24 cellular contexts compared by ENCODE assay signal in genomic region chr15:45021331-45021730, GRCh38. TPM values are rescaled to one million over a fixed set of nuclear protein-coding genes. Genes with fewer than 3 reads are reported as not detected.
DNase-seq lines count a peak whose midpoint lies in the region; ATAC-seq, FAIRE-seq and TF ChIP-seq lines count a peak whose summit lies in the region.
"Had no signal": no experiment of that assay in that cellular context is flagged by ENCODE, and none has a peak within 500 bp of the region (broad histone marks: within the 10 kb centered on the region; RNA-seq: fewer than 3 reads in every experiment).

No MANE protein-coding gene starts in this region.

- no peaks in the 10 kb centered on the region for H3K9me3 ChIP-seq in small intestine (ENCODE audit: control insufficient read depth, low read depth)
- H3K9me3 ChIP-seq: gastrocnemius medialis, tibial nerve had no signal

- H3K27me3 ChIP-seq in small intestine (ENCODE audit: control insufficient read depth in 2 of 2, insufficient read depth in 2 of 2, low read length in 2 of 2) = no peaks in the 10 kb centered on the region
- H3K27me3 ChIP-seq: gastrocnemius medialis, tibial nerve had no signal

- TF ChIP-seq CTCF in foreskin fibroblast (IDR thresholded peaks at IDR 0.05; ENCODE audit: low read depth, low read length) = no peak

- peaks cover 2% of the 10 kb centered on the region for H3K36me3 Mint-ChIP-seq in activated CD4-positive, alpha-beta T cell treated with anti-CD3 and anti-CD28 coated beads, Interleukin-2, amount 10 ng/mL, durations not matched to agents 24 days and 14 days (ENCODE audit: low read depth)
- peaks cover 7% of the 10 kb centered on the region for H3K36me3 Mint-ChIP-seq in activated CD4-positive, alpha-beta T cell treated with anti-CD3 and anti-CD28 coated beads for 36 hours (ENCODE audit: low read depth)
- no peaks in the 10 kb centered on the region for H3K36me3 Mint-ChIP-seq in activated T-helper 17 cell treated with anti-CD3 and anti-CD28 coated beads, Interleukin-2, amount 50 U/mL, for 72 hours (ENCODE audit: low read depth)
- H3K36me3 Mint-ChIP-seq: activated naive CD4-positive, alpha-beta T cell treated with anti-CD3 and anti-CD28 coated beads, Interleukin-2, amount 50 U/mL, for 24 hours had no signal

- no peaks in the 10 kb centered on the region for H3K36me3 ChIP-seq in small intestine (ENCODE audit: control insufficient read depth in 2 of 2, insufficient read depth in 2 of 2, low read length in 2 of 2)
- H3K36me3 ChIP-seq: gastrocnemius medialis, tibial nerve had no signal

- FAIRE-seq in small intestine (lab: Jason Lieb, UNC) = no peak
- FAIRE-seq: G401.6, GM12892, HTR-8/SVneo had no signal

- H3K27ac ChIP-seq in small intestine (ENCODE audit: low read depth in 1 of 2, low read length in 1 of 2) = peak overlapping the region in 1 of 2 donors; percentile 3
- H3K27ac ChIP-seq: gastrocnemius medialis, tibial nerve had no signal

- H3K4me1 Mint-ChIP-seq in activated CD4-positive, alpha-beta T cell treated with anti-CD3 and anti-CD28 coated beads, Interleukin-2, amount 10 ng/mL, durations not matched to agents 24 days and 14 days = peaks cover 21% of the 10 kb centered on the region
- H3K4me1 Mint-ChIP-seq in activated CD4-positive, alpha-beta T cell treated with anti-CD3 and anti-CD28 coated beads for 36 hours = peaks cover 23% of the 10 kb centered on the region
- H3K4me1 Mint-ChIP-seq in activated T-helper 17 cell treated with anti-CD3 and anti-CD28 coated beads, Interleukin-2, amount 50 U/mL, for 72 hours = peaks cover 5% of the 10 kb centered on the region

- no peak overlapping the region for H3K4me3 ChIP-seq in foreskin fibroblast (ENCODE audit: low read depth in 1 of 2, low read length in 2 of 2)
- H3K4me3 ChIP-seq in small intestine (ENCODE audit: low read depth in 1 of 2, low read length in 2 of 2) = no peak overlapping the region
- H3K4me3 ChIP-seq: gastrocnemius medialis, tibial nerve had no signal

- H3K4me3 Mint-ChIP-seq in activated CD4-positive, alpha-beta T cell treated with anti-CD3 and anti-CD28 coated beads, Interleukin-2, amount 10 ng/mL, durations not matched to agents 24 days and 14 days = peak overlapping the region; percentile 35
- no peak overlapping the region for H3K4me3 Mint-ChIP-seq in activated CD4-positive, alpha-beta T cell treated with anti-CD3 and anti-CD28 coated beads for 36 hours
- H3K4me3 Mint-ChIP-seq in activated T-helper 17 cell treated with anti-CD3 and anti-CD28 coated beads, Interleukin-2, amount 50 U/mL, for 72 hours = peak overlapping the region; percentile 82
- H3K4me3 Mint-ChIP-seq: activated naive CD4-positive, alpha-beta T cell treated with anti-CD3 and anti-CD28 coated beads, Interleukin-2, amount 50 U/mL, for 24 hours had no signal

- no peak for DNase-seq in activated CD4-positive, alpha-beta T cell treated with anti-CD3 and anti-CD28 coated beads, Interleukin-2, amount 10 ng/mL, durations not matched to agents 24 days and 14 days
- no peak for DNase-seq in activated CD4-positive, alpha-beta T cell treated with anti-CD3 and anti-CD28 coated beads for 36 hours
- DNase-seq in foreskin fibroblast (peak; percentile 7 to 31), small intestine (peak; percentile 42), glomerular visceral epithelial cell (ENCODE audit: extremely low spot score) (no peak), ACHN (no peak), iPS-NIHi11 (ENCODE audit: low spot score) (no peak)
- DNase-seq: 8988T; caudate nucleus; effector memory CD4-positive, alpha-beta T cell; gastrocnemius medialis; H7; NCI-H1694 treated with DMSO at 0.1 percent for 48 hours; NCI-H524 treated with DMSO at 0.1 percent for 48 hours; PC-3; stimulated activated CD4-positive, alpha-beta T cell treated with anti-CD3 and anti-CD28 coated beads, Interleukin-4, amount 100 ng/mL, for 24 hours; SW 1271 had no signal

- no peak for ATAC-seq in activated CD4-positive, alpha-beta T cell treated with anti-CD3 and anti-CD28 coated beads for 36 hours
- no peak for ATAC-seq in activated T-helper 17 cell treated with anti-CD3 and anti-CD28 coated beads, Interleukin-2, amount 50 U/mL, for 72 hours (replicated peaks)
- ATAC-seq: gastrocnemius medialis, PC-3, sciatic nerve had no signal

- H3K27ac Mint-ChIP-seq in activated CD4-positive, alpha-beta T cell treated with anti-CD3 and anti-CD28 coated beads, Interleukin-2, amount 10 ng/mL, durations not matched to agents 24 days and 14 days = no peak overlapping the region
- no peak overlapping the region for H3K27ac Mint-ChIP-seq in activated CD4-positive, alpha-beta T cell treated with anti-CD3 and anti-CD28 coated beads for 36 hours
- H3K27ac Mint-ChIP-seq in activated T-helper 17 cell treated with anti-CD3 and anti-CD28 coated beads, Interleukin-2, amount 50 U/mL, for 72 hours = no peak overlapping the region
- H3K27ac Mint-ChIP-seq: activated naive CD4-positive, alpha-beta T cell treated with anti-CD3 and anti-CD28 coated beads, Interleukin-2, amount 50 U/mL, for 24 hours had no signal

- H3K4me1 ChIP-seq in small intestine (ENCODE audit: control insufficient read depth in 2 of 2, insufficient read depth in 1 of 2, low read depth in 1 of 2, low read length in 1 of 2) = peaks cover 0 to 4% of the 10 kb centered on the region in 2 donors
- H3K4me1 ChIP-seq: gastrocnemius medialis had no signal

- in situ Hi-C loops in ACHN (cut with HindIII; ENCODE audit: low pct_ligation_motif_present, low pct_unique_long_range_greater_than_20kb, low sequenced_read_pairs) = no loop called here

- H3K9me3 Mint-ChIP-seq in activated CD4-positive, alpha-beta T cell treated with anti-CD3 and anti-CD28 coated beads, Interleukin-2, amount 10 ng/mL, durations not matched to agents 24 days and 14 days = no peaks in the 10 kb centered on the region
- H3K9me3 Mint-ChIP-seq in activated CD4-positive, alpha-beta T cell treated with anti-CD3 and anti-CD28 coated beads for 36 hours (ENCODE audit: low read depth) = no peaks in the 10 kb centered on the region
- H3K9me3 Mint-ChIP-seq in activated T-helper 17 cell treated with anti-CD3 and anti-CD28 coated beads, Interleukin-2, amount 50 U/mL, for 72 hours = no peaks in the 10 kb centered on the region
- H3K9me3 Mint-ChIP-seq: activated naive CD4-positive, alpha-beta T cell treated with anti-CD3 and anti-CD28 coated beads, Interleukin-2, amount 50 U/mL, for 24 hours had no signal

- CTCF ChIA-PET in activated CD4-positive, alpha-beta T cell treated with anti-CD3 and anti-CD28 coated beads for 36 hours (lab: Charles Lee) = no interaction called here

- POLR2A ChIA-PET in activated CD4-positive, alpha-beta T cell treated with anti-CD3 and anti-CD28 coated beads for 36 hours (lab: Charles Lee) = interaction anchor here (0.6 kb wide), 1 partner anchor 462 kb away, joined by 3 read pairs; no protein-coding TSS in a partner anchor

- intact Hi-C loops in activated CD4-positive, alpha-beta T cell treated with anti-CD3 and anti-CD28 coated beads, Interleukin-2, amount 10 ng/mL, durations not matched to agents 24 days and 14 days (cut with micrococcal nuclease) = loop anchor here (10.0 kb wide), 1 partner anchor 427 kb away; no protein-coding TSS in a partner anchor
- intact Hi-C loops in activated CD4-positive, alpha-beta T cell treated with anti-CD3 and anti-CD28 coated beads for 36 hours (cut with DNase I, micrococcal nuclease) = loop anchor here in 1 of 2 experiments (10.0 kb wide), 1 partner anchor 613 kb away; the partner anchor contains the start of gene SQOR

- peaks cover 40% of the 10 kb centered on the region for H3K27me3 Mint-ChIP-seq in activated CD4-positive, alpha-beta T cell treated with anti-CD3 and anti-CD28 coated beads, Interleukin-2, amount 10 ng/mL, durations not matched to agents 24 days and 14 days
- peaks cover 29% of the 10 kb centered on the region for H3K27me3 Mint-ChIP-seq in activated CD4-positive, alpha-beta T cell treated with anti-CD3 and anti-CD28 coated beads for 36 hours
- peaks cover 28% of the 10 kb centered on the region for H3K27me3 Mint-ChIP-seq in activated T-helper 17 cell treated with anti-CD3 and anti-CD28 coated beads, Interleukin-2, amount 50 U/mL, for 72 hours

- WGBS in small intestine, 3 donors = 30 to 71% (median 44%) methylated on average over 6 of the region's 6 CpGs

RNA-seq across cellular contexts. Expression of gene SORD, which starts 1.7 kb away (rescaled TPM):
- total RNA-seq in activated CD4-positive, alpha-beta T cell treated with anti-CD3 and anti-CD28 coated beads, Interleukin-2, amount 10 ng/mL, durations not matched to agents 24 days and 14 days = 28.0 and 28.9 TPM in 2 replicates
- 10 to 100 TPM; 17.1 to 17.7 TPM for total RNA-seq in activated CD4-positive, alpha-beta T cell treated with anti-CD3 and anti-CD28 coated beads for 36 hours
- 10 to 100 TPM; 15.2 to 15.6 TPM for total RNA-seq in activated T-helper 17 cell treated with anti-CD3 and anti-CD28 coated beads, Interleukin-2, amount 50 U/mL, for 72 hours
- 10 to 100 TPM; 13.4 to 39.6 (median 13.5) TPM for polyA plus RNA-seq in small intestine

Comparison
In these comparisons a context has a peak if more than half of its experiments do, and no peak if none do; other contexts are left out.
1. DNase-seq: peak in foreskin fibroblast (2 of 2) and small intestine (single experiment); none in activated CD4-positive, alpha-beta T cell treated with anti-CD3 and anti-CD28 coated beads, Interleukin-2, amount 10 ng/mL, durations not matched to agents 24 days and 14 days (single experiment), activated CD4-positive, alpha-beta T cell treated with anti-CD3 and anti-CD28 coated beads for 36 hours (single experiment), glomerular visceral epithelial cell (single experiment), ACHN (single experiment) and iPS-NIHi11 (single experiment).